8 cellular contexts compared by ENCODE assay signal in the genomic region with DNA sequence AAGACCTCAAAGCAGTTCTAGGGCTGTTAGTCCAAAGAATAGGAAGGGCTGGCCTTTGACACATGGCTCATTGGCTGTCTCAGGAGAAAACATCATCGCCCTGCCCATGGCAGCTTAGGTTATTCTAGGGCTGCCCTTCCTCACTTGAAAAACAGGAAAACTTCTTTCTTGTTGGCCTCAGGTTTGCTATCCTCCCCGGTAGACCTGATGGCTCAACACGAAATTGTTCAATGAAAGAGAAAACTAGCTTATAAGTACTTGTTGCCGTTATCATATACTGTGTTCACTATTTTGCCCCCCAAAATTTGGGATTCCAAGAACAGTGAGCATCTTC. TPM values are rescaled to one million over a fixed set of nuclear protein-coding genes. Genes with fewer than 3 reads are reported as not detected.
A peak's percentile ranks its signal among the peaks of the same experiment; 100 is the strongest.
DNase-seq lines count a peak whose midpoint lies in the region; ATAC-seq and TF ChIP-seq lines count a peak whose summit lies in the region.

No MANE protein-coding gene starts in this region.

- peak overlapping the region; percentile 98 for H3K27ac ChIP-seq in effector memory CD4-positive, alpha-beta T cell (ENCODE audit: insufficient read depth, low read length, poor library complexity, severe bottlenecking)
- peak overlapping the region; percentile 93 for H3K27ac ChIP-seq in naive thymus-derived CD4-positive, alpha-beta T cell (ENCODE audit: low read depth, low read length)

- peak overlapping the region; percentile 93 for H3K4me2 ChIP-seq in Loucy (ENCODE audit: low read depth, low read length, poor library complexity, severe bottlenecking)

- H3K36me3 Mint-ChIP-seq in naive thymus-derived CD4-positive, alpha-beta T cell, result peaks cover 0 to 9% (median 0%) of the 10 kb centered on the region in 5 donors

- H3K4me3 ChIP-seq in BE2C (ENCODE audit: low read depth, low read length), result peak overlapping the region; percentile 73
- peak overlapping the region; percentile 80 for H3K4me3 ChIP-seq in Loucy (ENCODE audit: low read length, poor library complexity, severe bottlenecking)
- peak overlapping the region; percentile 100 for H3K4me3 ChIP-seq in effector memory CD4-positive, alpha-beta T cell (ENCODE audit: insufficient read depth, low read depth, low read length, poor library complexity, severe bottlenecking)
- H3K4me3 ChIP-seq in naive thymus-derived CD4-positive, alpha-beta T cell (ENCODE audit: low read length), result peak overlapping the region; percentile 91

- peaks cover 43% of the 10 kb centered on the region for H3K79me2 ChIP-seq in Loucy (ENCODE audit: insufficient read depth, low read length)

- H3K9me3 ChIP-seq in BE2C (no peaks in the 10 kb centered on the region), Loucy (ENCODE audit: insufficient read depth, low read depth, low read length) (no peaks in the 10 kb centered on the region)
- H3K9me3 ChIP-seq in effector memory CD4-positive, alpha-beta T cell (ENCODE audit: control insufficient read depth, low read length), result no peaks in the 10 kb centered on the region
- no peaks in the 10 kb centered on the region for H3K9me3 ChIP-seq in naive thymus-derived CD4-positive, alpha-beta T cell (ENCODE audit: control insufficient read depth in 2 of 3, low read length in 3 of 3)

- intact Hi-C loops in naive thymus-derived CD4-positive, alpha-beta T cell (cut with micrococcal nuclease), result loop anchor here (1.0 to 10.0 kb wide), 3 partner anchors 23 to 1229 kb away; a partner anchor contains a TSS
- intact Hi-C loops in head of caudate nucleus (cut with DNase I), result loop anchor here (5.0 kb wide), 1 partner anchor 702 kb away; no protein-coding TSS in a partner anchor

- H2AFZ ChIP-seq in Loucy (ENCODE audit: low read length), result peak overlapping the region; percentile 98

- peak overlapping the region; percentile 89 for H3K9ac ChIP-seq in Loucy (ENCODE audit: low read depth, low read length, poor library complexity, severe bottlenecking)

- peaks cover 30% of the 10 kb centered on the region for H4K20me1 ChIP-seq in Loucy (ENCODE audit: insufficient read depth, low read length, poor library complexity, severe bottlenecking)

- peaks cover 14 to 34% (median 27%) of the 10 kb centered on the region in 7 donors for H3K4me1 Mint-ChIP-seq in naive thymus-derived CD4-positive, alpha-beta T cell

- H3K4me3 Mint-ChIP-seq in naive thymus-derived CD4-positive, alpha-beta T cell, result peak overlapping the region; percentile 91 to 100 (median 98)

- H3K27me3 Mint-ChIP-seq in naive thymus-derived CD4-positive, alpha-beta T cell, result peaks cover 0 to 4% (median 0%) of the 10 kb centered on the region in 5 donors

- POLR2A ChIA-PET in naive thymus-derived CD4-positive, alpha-beta T cell (lab: Charles Lee), result interaction anchor here (0.7 to 1.2 kb wide), 4 partner anchors 20 to 476 kb away, joined by 3 read pairs; no protein-coding TSS in a partner anchor

- peak overlapping the region; percentile 98 to 100 (median 99) for H3K27ac Mint-ChIP-seq in naive thymus-derived CD4-positive, alpha-beta T cell

- DNase-seq in BE2C, result no peak
- DNase-seq in effector memory CD4-positive, alpha-beta T cell, result no peak
- DNase-seq in naive thymus-derived CD4-positive, alpha-beta T cell, result no peak
- no peak for DNase-seq in NCI-H2227 (lab: John Stamatoyannopoulos, UW; ENCODE audit: unreplicated experiment)
- DNase-seq in head of caudate nucleus, result no peak
- no peak for DNase-seq in iPS-NIHi11 (ENCODE audit: low spot score)

- H3F3A ChIP-seq in Loucy (ENCODE audit: low read depth), result peaks cover 9% of the 10 kb centered on the region

- H3K9me3 Mint-ChIP-seq in naive thymus-derived CD4-positive, alpha-beta T cell, result peaks cover 0 to 4% (median 0%) of the 10 kb centered on the region in 11 donors

- H3K36me3 ChIP-seq in BE2C (peaks cover 4% of the 10 kb centered on the region), Loucy (ENCODE audit: insufficient read depth, low read length) (peaks cover 1% of the 10 kb centered on the region; the same call in 1 of the 2 replicates)
- H3K36me3 ChIP-seq in effector memory CD4-positive, alpha-beta T cell (ENCODE audit: control insufficient read depth, insufficient read depth, low read length), result peaks cover 2% of the 10 kb centered on the region
- peaks cover 0 to 9% (median 0%) of the 10 kb centered on the region in 3 experiments for H3K36me3 ChIP-seq in naive thymus-derived CD4-positive, alpha-beta T cell (ENCODE audit: control insufficient read depth in 2 of 3, insufficient read depth in 3 of 3, low read length in 3 of 3)

- no peaks in the 10 kb centered on the region for H3K9me2 ChIP-seq in Loucy (replicated peaks; ENCODE audit: low read depth, low read length)

- no peak for ATAC-seq in naive thymus-derived CD4-positive, alpha-beta T cell
- no peak for ATAC-seq in GM21576 (IDR thresholded peaks at IDR 0.05; ENCODE audit: unreplicated experiment)

- no peaks in the 10 kb centered on the region for H3K27me3 ChIP-seq in BE2C
- no peaks in the 10 kb centered on the region for H3K27me3 ChIP-seq in Loucy (ENCODE audit: insufficient read depth, low read length, poor library complexity, severe bottlenecking)
- H3K27me3 ChIP-seq in effector memory CD4-positive, alpha-beta T cell (replicated peaks; ENCODE audit: control insufficient read depth, insufficient read depth, low read length, poor library complexity, severe bottlenecking), result no peaks in the 10 kb centered on the region
- no peaks in the 10 kb centered on the region for H3K27me3 ChIP-seq in naive thymus-derived CD4-positive, alpha-beta T cell (ENCODE audit: control insufficient read depth in 2 of 2, insufficient read depth in 2 of 2, low read length in 2 of 2)

- no peaks in the 10 kb centered on the region for H3K4me1 ChIP-seq in BE2C
- H3K4me1 ChIP-seq in Loucy (ENCODE audit: insufficient read depth, low read length, poor library complexity, severe bottlenecking), result peaks cover 26% of the 10 kb centered on the region
- H3K4me1 ChIP-seq in effector memory CD4-positive, alpha-beta T cell (ENCODE audit: control insufficient read depth, insufficient read depth, low read length, poor library complexity, severe bottlenecking), result peaks cover 8% of the 10 kb centered on the region
- H3K4me1 ChIP-seq in naive thymus-derived CD4-positive, alpha-beta T cell (ENCODE audit: control insufficient read depth in 2 of 2, insufficient read depth in 2 of 2, low read length in 2 of 2), result peaks cover 19 to 21% of the 10 kb centered on the region in 2 donors

- CTCF ChIA-PET in naive thymus-derived CD4-positive, alpha-beta T cell (lab: Charles Lee), result interaction anchor here (1.3 kb wide), 1 partner anchor 21 kb away, joined by 3 read pairs; no protein-coding TSS in a partner anchor

- TF ChIP-seq CTCF in BE2C (IDR thresholded peaks at IDR 0.05; ENCODE audit: low read depth, low read length), result no peak
- no peak for TF ChIP-seq CTCF in Loucy (conservative IDR thresholded peaks at IDR 0.05; ENCODE audit: low read length)

RNA-seq across cellular contexts. Expression of a gene that starts 0.6 kb away (rescaled TPM):
- 113 TPM for polyA plus RNA-seq in BE2C (2012; ENCODE audit: insufficient read depth, insufficient read length, low read depth)
- total RNA-seq in naive thymus-derived CD4-positive, alpha-beta T cell, result 100 to 1,000 TPM; 118 to 166 (median 159) TPM
- 10 to 100 TPM; 56.3 to 65.6 TPM for polyA plus RNA-seq in naive thymus-derived CD4-positive, alpha-beta T cell

RNA-seq across cellular contexts. Expression of a gene that starts 53.4 kb away (rescaled TPM):
- polyA plus RNA-seq in BE2C (2012; ENCODE audit: insufficient read depth, insufficient read length, low read depth), result 35.2 TPM
- 10 to 100 TPM; 50.8 to 61.1 (median 57.9) TPM for total RNA-seq in naive thymus-derived CD4-positive, alpha-beta T cell
- polyA plus RNA-seq in naive thymus-derived CD4-positive, alpha-beta T cell, result 10 to 100 TPM; 16.1 to 16.7 TPM
